ENCODE assay signal across 18 cellular contexts in genomic region chr1:43538969-43539368, GRCh38. TPM values are rescaled to one million over a fixed set of nuclear protein-coding genes. Genes with fewer than 3 reads are reported as not detected.
DNase-seq lines count a peak whose midpoint lies in the region; TF ChIP-seq lines count a peak whose summit lies in the region.
"Had no signal": no experiment of that assay in that cellular context is flagged by ENCODE, and none has a peak within 500 bp of the region (broad histone marks: within the 10 kb centered on the region; RNA-seq: fewer than 3 reads in every experiment).

No MANE protein-coding gene starts in this region.

- TF ChIP-seq POLR2A in breast epithelium (IDR thresholded peaks at IDR 0.05), result no peak

- TF ChIP-seq CTCF in breast epithelium (IDR thresholded peaks at IDR 0.05) (no peak), MCF 10A (IDR thresholded peaks at IDR 0.05; ENCODE audit: unreplicated experiment) (no peak), endothelial cell (IDR thresholded peaks at IDR 0.05; ENCODE audit: unreplicated experiment) (no peak), progenitor cell of endocrine pancreas (IDR thresholded peaks at IDR 0.05; ENCODE audit: unreplicated experiment) (no peak)

- H3K27ac Mint-ChIP-seq in MCF 10A (ENCODE audit: low read depth, unreplicated experiment) (no peak overlapping the region), endothelial cell (ENCODE audit: unreplicated experiment) (peak overlapping the region; percentile 46), progenitor cell of endocrine pancreas (peak overlapping the region; percentile 53)
- H3K27ac Mint-ChIP-seq in activated naive CD4-positive, alpha-beta T cell treated with anti-CD3 and anti-CD28 coated beads for 36 hours, result no peak overlapping the region
- no peak overlapping the region for H3K27ac Mint-ChIP-seq in activated T-cell treated with anti-CD3 and anti-CD28 coated beads, Interleukin-2, amount 50 U/mL, for 24 hours
- H3K27ac Mint-ChIP-seq: GM23338, IgD-negative memory B cell had no signal

- H4K8ac ChIP-seq in mesendoderm (ENCODE audit: low read depth, low read length), result no peak overlapping the region

- WGBS in mesendoderm (ENCODE audit: extremely low coverage, insufficient coverage, low lambda C conversion rate), result no CpG with 5 or more reads among the region's 4 CpGs

- peaks cover 50% of the 10 kb centered on the region for H3K79me1 ChIP-seq in mesendoderm (ENCODE audit: low read length)

- no peaks in the 10 kb centered on the region for H3K36me3 ChIP-seq in breast epithelium
- H3K36me3 ChIP-seq in mesendoderm (ENCODE audit: control insufficient read depth, insufficient read depth, low read length), result peaks cover 2% of the 10 kb centered on the region

- H3K36me3 Mint-ChIP-seq in MCF 10A (ENCODE audit: insufficient read depth, unreplicated experiment), result peaks cover 11% of the 10 kb centered on the region
- peaks cover 20% of the 10 kb centered on the region for H3K36me3 Mint-ChIP-seq in endothelial cell (ENCODE audit: low read depth, unreplicated experiment)
- peaks cover 25% of the 10 kb centered on the region for H3K36me3 Mint-ChIP-seq in progenitor cell of endocrine pancreas (ENCODE audit: insufficient read depth)
- no peaks in the 10 kb centered on the region for H3K36me3 Mint-ChIP-seq in activated naive CD4-positive, alpha-beta T cell treated with anti-CD3 and anti-CD28 coated beads for 36 hours (ENCODE audit: low read depth)
- H3K36me3 Mint-ChIP-seq in activated T-cell treated with anti-CD3 and anti-CD28 coated beads, Interleukin-2, amount 50 U/mL, for 24 hours (ENCODE audit: low read depth), result no peaks in the 10 kb centered on the region
- H3K36me3 Mint-ChIP-seq: IgD-negative memory B cell had no signal

- H3K9me3 Mint-ChIP-seq in MCF 10A (ENCODE audit: unreplicated experiment) (no peaks in the 10 kb centered on the region), endothelial cell (ENCODE audit: unreplicated experiment) (no peaks in the 10 kb centered on the region), progenitor cell of endocrine pancreas (ENCODE audit: low read depth) (no peaks in the 10 kb centered on the region)
- H3K9me3 Mint-ChIP-seq in activated naive CD4-positive, alpha-beta T cell treated with anti-CD3 and anti-CD28 coated beads for 36 hours, result no peaks in the 10 kb centered on the region
- H3K9me3 Mint-ChIP-seq in activated T-cell treated with anti-CD3 and anti-CD28 coated beads, Interleukin-2, amount 50 U/mL, for 24 hours, result no peaks in the 10 kb centered on the region
- H3K9me3 Mint-ChIP-seq: GM23338, IgD-negative memory B cell had no signal

- CTCF ChIA-PET in MCF 10A (lab: Yijun Ruan, JAX), result interaction anchor here (1.3 kb wide), 1 partner anchor 11 kb away, joined by 4 read pairs; no protein-coding TSS in a partner anchor
- CTCF ChIA-PET in activated naive CD4-positive, alpha-beta T cell treated with anti-CD3 and anti-CD28 coated beads for 36 hours (lab: Charles Lee), result interaction anchor here (0.7 kb wide), 1 partner anchor 13 kb away, joined by 3 read pairs; no protein-coding TSS in a partner anchor

- no peak overlapping the region for H3K4me3 Mint-ChIP-seq in MCF 10A (ENCODE audit: unreplicated experiment)
- peak overlapping the region; percentile 28 for H3K4me3 Mint-ChIP-seq in endothelial cell (ENCODE audit: unreplicated experiment)
- H3K4me3 Mint-ChIP-seq in progenitor cell of endocrine pancreas (ENCODE audit: low read depth), result no peak overlapping the region
- H3K4me3 Mint-ChIP-seq in activated naive CD4-positive, alpha-beta T cell treated with anti-CD3 and anti-CD28 coated beads for 36 hours, result no peak overlapping the region
- H3K4me3 Mint-ChIP-seq in activated T-cell treated with anti-CD3 and anti-CD28 coated beads, Interleukin-2, amount 50 U/mL, for 24 hours, result no peak overlapping the region
- H3K4me3 Mint-ChIP-seq: GM23338, IgD-negative memory B cell had no signal

- intact Hi-C loops in breast epithelium (cut with DNase I; ENCODE audit: low total_unique reads) (loop anchor here (10.0 kb wide), 1 partner anchor 436 kb away; the partner anchor contains the start of genes ATP6V0B, B4GALT2 and DPH2), MCF 10A (cut with micrococcal nuclease) (no loop called here)
- intact Hi-C loops in activated naive CD4-positive, alpha-beta T cell treated with anti-CD3 and anti-CD28 coated beads for 36 hours (cut with micrococcal nuclease), result no loop called here

- H3K27me3 Mint-ChIP-seq in MCF 10A (ENCODE audit: insufficient read depth, unreplicated experiment) (no peaks in the 10 kb centered on the region), endothelial cell (ENCODE audit: unreplicated experiment) (peaks cover 9% of the 10 kb centered on the region), progenitor cell of endocrine pancreas (no peaks in the 10 kb centered on the region)
- no peaks in the 10 kb centered on the region for H3K27me3 Mint-ChIP-seq in activated naive CD4-positive, alpha-beta T cell treated with anti-CD3 and anti-CD28 coated beads for 36 hours (ENCODE audit: low read depth)
- H3K27me3 Mint-ChIP-seq in activated T-cell treated with anti-CD3 and anti-CD28 coated beads, Interleukin-2, amount 50 U/mL, for 24 hours, result no peaks in the 10 kb centered on the region
- H3K27me3 Mint-ChIP-seq: IgD-negative memory B cell had no signal

- H3K18ac ChIP-seq in mesendoderm (ENCODE audit: low read length), result no peak overlapping the region

- H2BK15ac ChIP-seq in mesendoderm (replicated peaks; ENCODE audit: low read depth), result no peak overlapping the region

- H3K4ac ChIP-seq in mesendoderm (ENCODE audit: low read depth, low read length), result no peak overlapping the region

- H3K9ac ChIP-seq in mesendoderm (ENCODE audit: low read length), result no peak overlapping the region
- H3K9ac ChIP-seq: BLaER1 had no signal

- H3K27ac ChIP-seq in breast epithelium (peak overlapping the region; percentile 91 to 92), mesendoderm (ENCODE audit: low read depth, low read length) (no peak overlapping the region)
- H3K27ac ChIP-seq: BLaER1, HL-60 had no signal

- no peak overlapping the region for H2BK5ac ChIP-seq in mesendoderm (ENCODE audit: low read length)

- H3K4me1 ChIP-seq in breast epithelium, result peaks cover 15 to 57% of the 10 kb centered on the region in 2 donors
- peaks cover 11% of the 10 kb centered on the region for H3K4me1 ChIP-seq in mesendoderm (ENCODE audit: control insufficient read depth, low read depth, low read length)

- H2AK5ac ChIP-seq in mesendoderm (ENCODE audit: low read length), result no peak overlapping the region

- peaks cover 25% of the 10 kb centered on the region for H3K4me1 Mint-ChIP-seq in MCF 10A (ENCODE audit: insufficient read depth, unreplicated experiment)
- H3K4me1 Mint-ChIP-seq in endothelial cell (ENCODE audit: unreplicated experiment), result peaks cover 29% of the 10 kb centered on the region
- H3K4me1 Mint-ChIP-seq in progenitor cell of endocrine pancreas (ENCODE audit: low read depth), result peaks cover 72% of the 10 kb centered on the region
- H3K4me1 Mint-ChIP-seq in activated naive CD4-positive, alpha-beta T cell treated with anti-CD3 and anti-CD28 coated beads for 36 hours (ENCODE audit: low read depth), result no peaks in the 10 kb centered on the region
- H3K4me1 Mint-ChIP-seq in activated T-cell treated with anti-CD3 and anti-CD28 coated beads, Interleukin-2, amount 50 U/mL, for 24 hours (ENCODE audit: low read depth), result peaks cover 5% of the 10 kb centered on the region
- H3K4me1 Mint-ChIP-seq: IgD-negative memory B cell had no signal

- H3K56ac ChIP-seq in mesendoderm (ENCODE audit: low read length), result no peak overlapping the region

- no peaks in the 10 kb centered on the region for H3K9me3 ChIP-seq in breast epithelium
- H3K9me3 ChIP-seq: BLaER1 had no signal

- BruUV-seq in MCF 10A (replicated peaks; lab: Mats Ljungman, UMichigan), result no TSS peak

- no peak overlapping the region for H2BK120ac ChIP-seq in mesendoderm (ENCODE audit: low read depth, low read length)

- no peak overlapping the region for H3K23ac ChIP-seq in mesendoderm (ENCODE audit: low read length)

- POLR2A ChIA-PET in MCF 10A (lab: Yijun Ruan, JAX), result interaction anchor here (0.9 kb wide), 1 partner anchor 43 kb away, joined by 3 read pairs; no protein-coding TSS in a partner anchor

- H3K27me3 ChIP-seq in breast epithelium, result no peaks in the 10 kb centered on the region
- H3K27me3 ChIP-seq in mesendoderm (ENCODE audit: insufficient read depth, low read length, poor library complexity), result no peaks in the 10 kb centered on the region
- H3K27me3 ChIP-seq: BLaER1 had no signal

- peaks cover 77% of the 10 kb centered on the region for H3K79me2 ChIP-seq in mesendoderm (ENCODE audit: control insufficient read depth, insufficient read depth, low read length)

- no peak overlapping the region for H3K4me3 ChIP-seq in breast epithelium
- no peak overlapping the region for H3K4me3 ChIP-seq in mesendoderm (ENCODE audit: low read length)
- H3K4me3 ChIP-seq: BLaER1, GM12878, GM23338 had no signal

- H4K5ac ChIP-seq in mesendoderm (ENCODE audit: low read length), result no peak overlapping the region

- DNase-seq in breast epithelium (ENCODE audit: low spot score in 2 of 2) (no peak), MCF 10A (ENCODE audit: unreplicated experiment) (no peak), endothelial cell (ENCODE audit: low spot score) (no peak), progenitor cell of endocrine pancreas (ENCODE audit: low spot score, unreplicated experiment) (no peak), mesendoderm (no peak)
- DNase-seq in activated naive CD4-positive, alpha-beta T cell treated with anti-CD3 and anti-CD28 coated beads for 36 hours, result no peak
- no peak for DNase-seq in activated T-cell treated with anti-CD3 and anti-CD28 coated beads, Interleukin-2, amount 50 U/mL, for 24 hours
- DNase-seq in stimulated activated CD4-positive, alpha-beta T cell treated with anti-CD3 and anti-CD28 coated beads, Interleukin-4, amount 100 ng/mL, for 4 hours, result no peak
- DNase-seq: GDM1, NCI-H1930, NCI-H2171, NCI-H446, NCI-H69 had no signal

- no peak overlapping the region for H3K4me2 ChIP-seq in mesendoderm (ENCODE audit: low read length)
- H3K4me2 ChIP-seq: BLaER1, GM23338 had no signal

RNA-seq across cellular contexts. Expression of gene PTPRF, which starts 8.3 kb away (rescaled TPM):
- total RNA-seq in breast epithelium, result 100 to 1,000 TPM; 109 to 149 (median 116) TPM
- 67.2 and 87.1 TPM in 2 replicates for total RNA-seq in MCF 10A (2022)
- 145 TPM for total RNA-seq in endothelial cell (ENCODE audit: unreplicated experiment)
- total RNA-seq in progenitor cell of endocrine pancreas, result 482 and 520 TPM in 2 replicates
- 1 to 10 TPM; 1.0 to 2.3 TPM for total RNA-seq in activated naive CD4-positive, alpha-beta T cell treated with anti-CD3 and anti-CD28 coated beads for 36 hours
- 91.9 TPM for polyA plus RNA-seq in mesendoderm (2013, experiment 1 of 2)
- polyA plus RNA-seq in mesendoderm (2013, experiment 2 of 2), result 92.8 TPM
- polyA plus RNA-seq: IgD-negative memory B cell had no signal

Comparison
In these comparisons a context has a peak if more than half of its experiments do, and no peak if none do; other contexts are left out.
1. H3K27ac Mint-ChIP-seq: peak in endothelial cell (single experiment) and progenitor cell of endocrine pancreas (single experiment); none in MCF 10A (single experiment), activated naive CD4-positive, alpha-beta T cell treated with anti-CD3 and anti-CD28 coated beads for 36 hours (single experiment) and activated T-cell treated with anti-CD3 and anti-CD28 coated beads, Interleukin-2, amount 50 U/mL, for 24 hours (single experiment).
2. RNA of gene PTPRF, which starts 8.3 kb away (total RNA-seq): 482 to 520 TPM in progenitor cell of endocrine pancreas, 145 TPM in endothelial cell (single experiment), 109 to 149 TPM in breast epithelium and 67.2 to 87.1 TPM in MCF 10A; 1.0 to 2.3 TPM in activated naive CD4-positive, alpha-beta T cell treated with anti-CD3 and anti-CD28 coated beads for 36 hours; every median in the first group is over 10 times any median in the second.